ENCODE assay signal across 19 cellular contexts in genomic region chr6:111562271-111562670, GRCh38.
"Had no signal": no experiment of that assay in that cellular context is flagged by ENCODE, and none has a peak within 500 bp of the region (broad histone marks: within the 10 kb centered on the region; RNA-seq: fewer than 3 reads in every experiment).

No MANE protein-coding gene starts in this region.

- H3K36me3 ChIP-seq: WERI-Rb-1 had no signal

- H3K4me3 ChIP-seq: coronary artery, esophagus squamous epithelium, lower lobe of right lung, prostate gland, testis, upper lobe of left lung had no signal

- H3K27me3 ChIP-seq: esophagus squamous epithelium, testis, upper lobe of left lung had no signal

- H3K9me3 ChIP-seq: esophagus squamous epithelium, lower lobe of right lung, prostate gland, testis, upper lobe of left lung had no signal

- DNase-seq: activated CD4-positive, CD25-positive, alpha-beta regulatory T cell treated with anti-CD3 and anti-CD28 coated beads, Interleukin-2, amount 50 U/mL, for 72 hours; activated naive CD4-positive, alpha-beta T cell treated with Interleukin-2 at 50 U/mL for 16 hours; activated naive CD8-positive, alpha-beta T cell treated with anti-CD3 and anti-CD28 coated beads for 36 hours; activated T-cell treated with anti-CD3 and anti-CD28 coated beads, Interleukin-2, amount 50 U/mL, for 1 hour; amniotic stem cell; cerebellar nuclear complex; esophagus squamous epithelium; immature natural killer cell; lower lobe of right lung; naive thymus-derived CD8-positive, alpha-beta T cell; stimulated activated CD4-positive, alpha-beta T cell treated with anti-CD3 and anti-CD28 coated beads, Interleukin-2, amount 100 ng/mL, for 48 hours; stimulated activated CD8-positive, alpha-beta memory T cell treated with anti-CD3 and anti-CD28 coated beads, Interleukin-4, amount 100 ng/mL, for 48 hours; stimulated activated naive B cell treated with anti-CD40 and anti-IgM and Interleukin-4, amounts not matched to agents 10 μg/mL and 1 μg/mL and 100 μg/mL, for 72 hours; testis; upper lobe of left lung; WERI-Rb-1 had no signal

- H3K4me3 Mint-ChIP-seq: activated naive CD8-positive, alpha-beta T cell treated with anti-CD3 and anti-CD28 coated beads for 36 hours; immature natural killer cell; naive thymus-derived CD8-positive, alpha-beta T cell; stimulated activated naive B cell treated with anti-CD40 and anti-IgM and Interleukin-4, amounts not matched to agents 10 μg/mL and 1 μg/mL and 100 μg/mL, for 72 hours had no signal

- H3K27ac Mint-ChIP-seq: activated naive CD8-positive, alpha-beta T cell treated with anti-CD3 and anti-CD28 coated beads for 36 hours; stimulated activated naive B cell treated with anti-CD40 and anti-IgM and Interleukin-4, amounts not matched to agents 10 μg/mL and 1 μg/mL and 100 μg/mL, for 72 hours had no signal

- H3K9me3 Mint-ChIP-seq: activated naive CD8-positive, alpha-beta T cell treated with anti-CD3 and anti-CD28 coated beads for 36 hours; immature natural killer cell; naive thymus-derived CD8-positive, alpha-beta T cell; stimulated activated naive B cell treated with anti-CD40 and anti-IgM and Interleukin-4, amounts not matched to agents 10 μg/mL and 1 μg/mL and 100 μg/mL, for 72 hours had no signal

- H3K27me3 Mint-ChIP-seq: activated naive CD8-positive, alpha-beta T cell treated with anti-CD3 and anti-CD28 coated beads for 36 hours; naive thymus-derived CD8-positive, alpha-beta T cell; stimulated activated naive B cell treated with anti-CD40 and anti-IgM and Interleukin-4, amounts not matched to agents 10 μg/mL and 1 μg/mL and 100 μg/mL, for 72 hours had no signal

- ATAC-seq: left lobe of liver; lower lobe of right lung; naive thymus-derived CD8-positive, alpha-beta T cell; stimulated activated naive B cell treated with anti-CD40 and anti-IgM and Interleukin-4, amounts not matched to agents 10 μg/mL and 1 μg/mL and 100 μg/mL, for 72 hours had no signal

- H3K27ac ChIP-seq: lower lobe of right lung, testis, WERI-Rb-1 had no signal
